In genomic region chr6:74137910-74138309, GRCh38 we compare ENCODE assay signal across 13 cellular contexts.
DNase-seq lines count a peak whose midpoint lies in the region; ATAC-seq, FAIRE-seq and TF ChIP-seq lines count a peak whose summit lies in the region.
"Had no signal": no experiment of that assay in that cellular context is flagged by ENCODE, and none has a peak within 500 bp of the region (broad histone marks: within the 10 kb centered on the region; RNA-seq: fewer than 3 reads in every experiment).

No MANE protein-coding gene starts in this region.

- TF ChIP-seq POLR2A in IMR-90 (IDR thresholded peaks at IDR 0.05; ENCODE audit: low read depth, low read length) (no peak), upper lobe of left lung (IDR thresholded peaks at IDR 0.05) (no peak)

- TF ChIP-seq CTCF in IMR-90 (conservative IDR thresholded peaks at IDR 0.05; ENCODE audit: low read depth, low read length) (no peak), choroid plexus epithelial cell (conservative IDR thresholded peaks at IDR 0.05; ENCODE audit: low read depth, low read length) (no peak), keratinocyte (optimal IDR thresholded peaks at IDR 0.05 in 1 of 3, IDR thresholded peaks at IDR 0.05 in 1 of 3, conservative IDR thresholded peaks at IDR 0.05 in 1 of 3; ENCODE audit: extremely low read depth in 1 of 3, insufficient read depth in 2 of 3, low read length in 3 of 3) (no peak), upper lobe of left lung (IDR thresholded peaks at IDR 0.05) (no peak)

- peaks cover 0 to 5% (median 2%) of the 10 kb centered on the region in 3 donors for H3K36me3 Mint-ChIP-seq in naive thymus-derived CD8-positive, alpha-beta T cell
- H3K36me3 Mint-ChIP-seq: CD8-positive, alpha-beta T cell had no signal

- peaks cover 0 to 2% (median 0%) of the 10 kb centered on the region in 5 donors for H3K27me3 Mint-ChIP-seq in naive thymus-derived CD8-positive, alpha-beta T cell
- H3K27me3 Mint-ChIP-seq: dendritic cell treated with granulocyte-macrophage colony-stimulating factor and Interleukin-4, amounts not matched to agents 40 ng/mL and 50 ng/mL, for 4 days had no signal

- H3K14ac ChIP-seq in IMR-90 (replicated peaks; ENCODE audit: low read depth, low read length) = peak overlapping the region; percentile 72

- WGBS in IMR-90 (ENCODE audit: extremely low coverage in 2 of 2, insufficient read length in 1 of 2), 2 experiments = no CpG with 5 or more reads among the region's 2 CpGs
- WGBS in upper lobe of left lung, 2 donors = 23 to 34% methylated on average over 2 of the region's 2 CpGs

- no peak overlapping the region for H3K9ac ChIP-seq in IMR-90 (ENCODE audit: low read depth, low read length)
- no peak overlapping the region for H3K9ac ChIP-seq in keratinocyte (ENCODE audit: control insufficient read depth, extremely low read depth, insufficient read depth, low read length)

- peak overlapping the region; percentile 58; the same call in 1 of the 2 replicates for H4K91ac ChIP-seq in IMR-90 (ENCODE audit: insufficient read depth, low read depth, low read length)

- no peak overlapping the region for H3K4me3 Mint-ChIP-seq in naive thymus-derived CD8-positive, alpha-beta T cell
- H3K4me3 Mint-ChIP-seq: CD8-positive, alpha-beta T cell; dendritic cell treated with granulocyte-macrophage colony-stimulating factor and Interleukin-4, amounts not matched to agents 40 ng/mL and 50 ng/mL, for 4 days; neural crest cell had no signal

- no TSS peak for BruUV-seq in IMR-90 (replicated peaks; lab: Mats Ljungman, UMichigan)

- H2BK120ac ChIP-seq in IMR-90 (ENCODE audit: low read depth, low read length) = peak overlapping the region; percentile 75

- H2AK5ac ChIP-seq in IMR-90 (ENCODE audit: low read depth, low read length) = peak overlapping the region; percentile 20; the same call in 1 of the 2 replicates

- peak overlapping the region; percentile 18; the same call in 1 of the 2 replicates for H3K56ac ChIP-seq in IMR-90 (ENCODE audit: extremely low read depth, insufficient read depth, low read length)

- H3K4me1 ChIP-seq in IMR-90 (ENCODE audit: control insufficient read depth, insufficient read depth, low read length) = peaks cover 4% of the 10 kb centered on the region
- peaks cover 2% of the 10 kb centered on the region for H3K4me1 ChIP-seq in keratinocyte (ENCODE audit: control insufficient read depth, extremely low read depth, insufficient read depth, low read length)
- no peaks in the 10 kb centered on the region for H3K4me1 ChIP-seq in upper lobe of left lung

- H2BK15ac ChIP-seq in IMR-90 (ENCODE audit: low read depth, low read length) = peak overlapping the region; percentile 26; the same call in 1 of the 3 replicates

- H3K79me2 ChIP-seq in keratinocyte (ENCODE audit: control insufficient read depth, insufficient read depth, low read length) = no peaks in the 10 kb centered on the region

- H3K18ac ChIP-seq in IMR-90 (ENCODE audit: low read depth, low read length) = peak overlapping the region; percentile 39

- peak; percentile 32 for FAIRE-seq in keratinocyte (lab: Jason Lieb, UNC)

- H3K27me3 ChIP-seq in IMR-90 (ENCODE audit: control insufficient read depth, insufficient read depth, low read length) (no peaks in the 10 kb centered on the region), keratinocyte (ENCODE audit: control insufficient read depth, extremely low read depth, insufficient read depth, low read length) (no peaks in the 10 kb centered on the region), upper lobe of left lung (no peaks in the 10 kb centered on the region)

- in situ Hi-C loops in IMR-90 (cut with MboI; ENCODE audit: low sequenced_read_pairs) = no loop called here

- intact Hi-C loops in IMR-90 (cut with micrococcal nuclease) = no loop called here

- CTCF ChIA-PET in IMR-90 (lab: Yijun Ruan, JAX) = interaction anchor here (0.6 kb wide), 1 partner anchor 335 kb away, joined by 3 read pairs; no protein-coding TSS in a partner anchor

- H3K27ac ChIP-seq in IMR-90 (ENCODE audit: insufficient read depth, low read length) (no peak overlapping the region), keratinocyte (ENCODE audit: control insufficient read depth, insufficient read depth, low read length) (no peak overlapping the region), upper lobe of left lung (no peak overlapping the region)

- TF ChIP-seq EP300 in upper lobe of left lung (IDR thresholded peaks at IDR 0.05) = no peak

- H2AK9ac ChIP-seq in IMR-90 (replicated peaks; ENCODE audit: low read depth, low read length, poor library complexity) = no peak overlapping the region

- H4K8ac ChIP-seq in IMR-90 (ENCODE audit: low read depth in 2 of 2, low read length in 2 of 2) = peak overlapping the region in 1 of 2 experiments; percentile 62; a peak in 2 of 4 replicates

- H3K4me1 Mint-ChIP-seq in naive thymus-derived CD8-positive, alpha-beta T cell = no peaks in the 10 kb centered on the region

- ATAC-seq in IMR-90 (ENCODE audit: low read depth) (peak; percentile 54), upper lobe of left lung (ENCODE audit: low FRiP score in 2 of 2) (no peak)
- ATAC-seq in naive thymus-derived CD8-positive, alpha-beta T cell = no peak
- ATAC-seq: CD8-positive, alpha-beta T cell; stimulated activated naive CD8-positive, alpha-beta T cell treated with anti-CD3 and anti-CD28 coated beads, Interleukin-15, Interleukin-2, amounts not matched to agents 100 U/mL and 50 U/mL, for 24 hours had no signal

- H2BK20ac ChIP-seq in IMR-90 (ENCODE audit: low read depth, low read length) = peak overlapping the region; percentile 71

- H3K4me2 ChIP-seq in IMR-90 (ENCODE audit: low read depth, low read length) (peak overlapping the region; percentile 37; the same call in 1 of the 2 replicates), keratinocyte (ENCODE audit: control insufficient read depth, extremely low read depth, insufficient read depth, low read depth, low read length) (peak overlapping the region; percentile 37)

- no peak for TF ChIP-seq RAD21 in IMR-90 (IDR thresholded peaks at IDR 0.05; ENCODE audit: low read length)

- no peaks in the 10 kb centered on the region for H3K79me1 ChIP-seq in IMR-90 (ENCODE audit: low read depth in 1 of 2, low read length in 2 of 2)

- DNase-seq in AG20443 (ENCODE audit: low spot score) = peak; percentile 67
- DNase-seq in IMR-90 = peak; percentile 84
- peak; percentile 87 for DNase-seq in choroid plexus epithelial cell (ENCODE audit: low read depth)
- no peak for DNase-seq in keratinocyte (ENCODE audit: low read depth, low spot score)
- DNase-seq in naive thymus-derived CD8-positive, alpha-beta T cell = no peak
- no peak for DNase-seq in OCI-M2 (lab: John Stamatoyannopoulos, UW; ENCODE audit: unreplicated experiment)
- DNase-seq in ureter (ENCODE audit: low spot score) = no peak
- no peak for DNase-seq in upper lobe of left lung
- DNase-seq: CD8-positive, alpha-beta T cell; NCI-H2081; stimulated activated naive CD8-positive, alpha-beta T cell treated with anti-CD3 and anti-CD28 coated beads, Interleukin-15, Interleukin-2, amounts not matched to agents 100 U/mL and 50 U/mL, for 24 hours had no signal

- peaks cover 0 to 16% (median 3%) of the 10 kb centered on the region in 9 donors for H3K9me3 Mint-ChIP-seq in naive thymus-derived CD8-positive, alpha-beta T cell

- H2BK5ac ChIP-seq in IMR-90 (ENCODE audit: low read depth, low read length, poor library complexity, severe bottlenecking) = peak overlapping the region; percentile 30

- dilution Hi-C loops in IMR-90 (cut with HindIII; ENCODE audit: low sequenced_read_pairs, unreplicated experiment) (no loop called here), keratinocyte (cut with MboI; ENCODE audit: extremely low pct_ligation_motif_present, low sequenced_read_pairs) (no loop called here)

- no peak overlapping the region for H3K4me3 ChIP-seq in IMR-90 (ENCODE audit: insufficient read depth, low read depth, low read length)
- no peak overlapping the region for H3K4me3 ChIP-seq in choroid plexus epithelial cell (ENCODE audit: low read depth, low read length)
- H3K4me3 ChIP-seq in keratinocyte (ENCODE audit: control insufficient read depth in 2 of 3, extremely low read depth in 1 of 3, insufficient read depth in 2 of 3, low read depth in 1 of 3, low read length in 3 of 3) = no peak overlapping the region
- H3K4me3 ChIP-seq in upper lobe of left lung = no peak overlapping the region

- H4K5ac ChIP-seq in IMR-90 (ENCODE audit: low read depth, low read length) = peak overlapping the region; percentile 19; the same call in 1 of the 2 replicates

- H3K9me1 ChIP-seq in IMR-90 (ENCODE audit: insufficient read depth, low read length) (no peaks in the 10 kb centered on the region), keratinocyte (ENCODE audit: control insufficient read depth, extremely low read depth, insufficient read depth, low read length) (no peaks in the 10 kb centered on the region)

- H3K4ac ChIP-seq in IMR-90 (ENCODE audit: low read depth, low read length) = peak overlapping the region; percentile 6; the same call in 1 of the 2 replicates

- POLR2A ChIA-PET in IMR-90 (lab: Charles Lee; ENCODE audit: unreplicated experiment) = no interaction called here
- POLR2A ChIA-PET in naive thymus-derived CD8-positive, alpha-beta T cell (lab: Charles Lee) = no interaction called here

- H2AFZ ChIP-seq in IMR-90 (replicated peaks; ENCODE audit: low read length, poor library complexity) (no peak overlapping the region), keratinocyte (ENCODE audit: control insufficient read depth, low read length) (no peak overlapping the region)

- H3K36me3 ChIP-seq in IMR-90 (ENCODE audit: control insufficient read depth, insufficient read depth, low read length) (no peaks in the 10 kb centered on the region), keratinocyte (ENCODE audit: control insufficient read depth in 2 of 2, extremely low read depth in 1 of 2, insufficient read depth in 2 of 2, low read length in 2 of 2) (no peaks in the 10 kb centered on the region), upper lobe of left lung (no peaks in the 10 kb centered on the region)

- H3K27ac Mint-ChIP-seq in naive thymus-derived CD8-positive, alpha-beta T cell = no peak overlapping the region
- H3K27ac Mint-ChIP-seq: CD8-positive, alpha-beta T cell; dendritic cell treated with granulocyte-macrophage colony-stimulating factor and Interleukin-4, amounts not matched to agents 40 ng/mL and 50 ng/mL, for 4 days had no signal

- H3K23ac ChIP-seq in IMR-90 (ENCODE audit: low read depth, low read length) = peak overlapping the region; percentile 15; the same call in 1 of the 2 replicates

- H4K20me1 ChIP-seq in IMR-90 (ENCODE audit: insufficient read depth, low read length) (no peaks in the 10 kb centered on the region), keratinocyte (ENCODE audit: control insufficient read depth, extremely low read depth, insufficient read depth, low read length) (no peaks in the 10 kb centered on the region)

- H3K9me3 ChIP-seq in IMR-90 (ENCODE audit: control insufficient read depth, insufficient read depth, low read length) (no peaks in the 10 kb centered on the region), keratinocyte (ENCODE audit: control insufficient read depth, low read depth, low read length) (no peaks in the 10 kb centered on the region), upper lobe of left lung (no peaks in the 10 kb centered on the region)

TF ChIP-seq in IMR-90, 13 proteins besides CTCF, POLR2A, EP300 and RAD21 (continues in another document):
- TF ChIP-seq MXI1 (IDR thresholded peaks at IDR 0.05; ENCODE audit: borderline replicate concordance, low read depth, low read length) (no peak), CEBPB (IDR thresholded peaks at IDR 0.05; ENCODE audit: low read depth, low read length) (peak; percentile 98)

Comparison
In these comparisons a context has a peak if more than half of its experiments do, and no peak if none do; other contexts are left out.
1. DNase-seq: peak in AG20443 (single experiment), IMR-90 (single experiment) and choroid plexus epithelial cell (single experiment); none in keratinocyte (single experiment), naive thymus-derived CD8-positive, alpha-beta T cell (0 of 10), OCI-M2 (single experiment), ureter (single experiment) and upper lobe of left lung (0 of 2).